ENCODE assay signal across 8 cellular contexts in the genomic region with DNA sequence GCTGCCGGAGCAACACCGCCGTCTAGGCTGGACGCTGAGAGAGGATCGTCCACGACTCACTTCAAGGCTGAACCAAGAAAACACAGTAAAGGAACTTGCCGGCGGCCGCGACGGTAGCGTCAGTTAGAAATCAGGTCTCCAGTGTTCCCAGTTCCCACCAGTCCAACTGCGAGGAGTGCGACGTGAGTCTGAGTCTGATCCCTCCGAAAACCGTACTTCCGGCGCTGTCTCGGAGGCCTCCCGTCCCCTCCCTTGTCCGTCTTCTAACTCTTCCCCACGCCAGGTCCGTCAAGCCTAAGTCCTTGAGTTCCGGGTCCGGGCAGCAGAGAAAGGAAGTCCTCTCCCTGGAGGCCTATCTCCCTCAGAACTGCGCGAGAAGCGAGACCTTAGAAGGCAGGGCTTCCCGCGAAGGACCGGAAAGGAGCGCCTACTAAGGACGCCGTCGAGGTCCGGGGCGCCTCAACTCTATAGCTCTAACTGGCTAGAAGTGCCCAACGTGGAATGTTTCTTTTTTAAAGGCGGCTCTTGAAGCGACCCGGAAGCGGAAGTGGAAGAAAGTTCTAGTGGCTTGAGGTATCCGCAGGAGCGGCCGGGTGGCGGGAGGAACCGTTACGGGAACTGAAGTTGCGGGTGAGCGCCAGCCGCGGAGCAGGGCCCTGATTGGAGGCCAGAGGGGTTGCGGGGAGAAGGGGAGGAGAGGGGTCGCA. TPM values are rescaled to one million over a fixed set of nuclear protein-coding genes. Genes with fewer than 3 reads are reported as not detected.
DNase-seq lines count a peak whose midpoint lies in the region; ATAC-seq and TF ChIP-seq lines count a peak whose summit lies in the region.

A gene with protein sequence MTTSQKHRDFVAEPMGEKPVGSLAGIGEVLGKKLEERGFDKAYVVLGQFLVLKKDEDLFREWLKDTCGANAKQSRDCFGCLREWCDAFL (plus strand): TSS at position 563 of the 707 bp plus-strand sequence. CDS start 748 bp downstream, outside the sequence.
A gene with protein sequence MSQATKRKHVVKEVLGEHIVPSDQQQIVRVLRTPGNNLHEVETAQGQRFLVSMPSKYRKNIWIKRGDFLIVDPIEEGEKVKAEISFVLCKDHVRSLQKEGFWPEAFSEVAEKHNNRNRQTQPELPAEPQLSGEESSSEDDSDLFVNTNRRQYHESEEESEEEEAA (minus strand): TSS at position 217 of the 707 bp plus-strand sequence. CDS start 1,768 bp downstream, outside the sequence.

- H3K4me3 Mint-ChIP-seq in T-helper 17 cell = peak within 1 kb of the TSS; percentile 99

- ATAC-seq in HG02943 (IDR thresholded peaks at IDR 0.05; ENCODE audit: low read depth, unreplicated experiment) (peak; percentile 81), T-helper 17 cell (peak; percentile 83), left ventricle myocardium superior (peak; percentile 92)

- peak within 1 kb of the TSS; percentile 72 to 86 for H3K4me3 ChIP-seq in prostate gland

- peaks cover 9% of the 10 kb centered on the region for H3K4me1 ChIP-seq in prostate gland (replicated peaks)

- no peaks in the 10 kb centered on the region for H3K27me3 Mint-ChIP-seq in T-helper 17 cell

- peaks cover 12% of the 10 kb centered on the region for H3K36me3 Mint-ChIP-seq in T-helper 17 cell (ENCODE audit: low read depth)

- TF ChIP-seq POLR2A in GM15510 (IDR thresholded peaks at IDR 0.05; ENCODE audit: borderline replicate concordance, extremely low read depth, insufficient read length) = peak; percentile 74
- peak; percentile 20 for TF ChIP-seq POLR2A in prostate gland (IDR thresholded peaks at IDR 0.05)

- peak within 1 kb of the TSS; percentile 96 to 97 for H3K27ac ChIP-seq in prostate gland

- peak within 1 kb of the TSS; percentile 99 for H3K27ac Mint-ChIP-seq in T-helper 17 cell

- intact Hi-C loops in left ventricle myocardium superior (cut with micrococcal nuclease) = no loop called here
- intact Hi-C loops in prostate gland (cut with DNase I) = loop anchor here (2.0 kb wide), 3 partner anchors 41 to 141 kb away; partner anchors contain the start of genes GAL3ST3, MUS81 and SART1

- peaks cover 36% of the 10 kb centered on the region for H3K4me1 Mint-ChIP-seq in T-helper 17 cell

- H3K9me3 ChIP-seq in T-helper 17 cell (ENCODE audit: control insufficient read depth, low read length, poor library complexity, severe bottlenecking) = no peaks in the 10 kb centered on the region
- H3K9me3 ChIP-seq in prostate gland = no peaks in the 10 kb centered on the region

- H3K27me3 ChIP-seq in prostate gland (replicated peaks; ENCODE audit: insufficient read depth) = no peaks in the 10 kb centered on the region

- peak in 1 of 4 experiments; percentile 16 for TF ChIP-seq CTCF in prostate gland (IDR thresholded peaks at IDR 0.05)

- WGBS in prostate gland = under 1% methylated on average over 55 of the region's 55 CpGs

- H3K36me3 ChIP-seq in prostate gland = peaks cover 6 to 19% of the 10 kb centered on the region in 2 donors

- peak; percentile 83 to 92 for DNase-seq in NCI-H187 (lab: John Stamatoyannopoulos, UW)
- peak; percentile 74 to 88 (median 86) for DNase-seq in T-helper 17 cell
- DNase-seq in amniotic stem cell (lab: John Stamatoyannopoulos, UW) = peak; percentile 94
- peak; percentile 89 for DNase-seq in left ventricle myocardium superior
- DNase-seq in prostate gland (ENCODE audit: low spot score) = peak; percentile 94
- peak; percentile 94 for DNase-seq in ureter (ENCODE audit: low spot score)

RNA-seq across cellular contexts. Expression of the first gene that starts in this region (rescaled TPM):
- total RNA-seq in T-helper 17 cell (10 to 100 TPM; 47.5 to 58.0 TPM), left ventricle myocardium superior (238 TPM), prostate gland (10 to 100 TPM; 59.4 to 78.8 TPM), ureter (192 TPM)

RNA-seq across cellular contexts. Expression of the second gene that starts in this region (rescaled TPM):
- total RNA-seq in T-helper 17 cell = 100 to 1,000 TPM in 1 of 2 donors, 10 to 100 TPM in 1; 85.2 to 100 TPM
- total RNA-seq in left ventricle myocardium superior = 22.8 TPM
- 10 to 100 TPM; 33.6 to 37.3 TPM for total RNA-seq in prostate gland
- total RNA-seq in ureter = 28.7 TPM

Comparison
In these comparisons a context has a peak if more than half of its experiments do, and no peak if none do; other contexts are left out.
1. Peak in every context shown above with its lines: DNase-seq, ATAC-seq, H3K4me3 ChIP-seq and H3K27ac ChIP-seq.